In the genomic region with DNA sequence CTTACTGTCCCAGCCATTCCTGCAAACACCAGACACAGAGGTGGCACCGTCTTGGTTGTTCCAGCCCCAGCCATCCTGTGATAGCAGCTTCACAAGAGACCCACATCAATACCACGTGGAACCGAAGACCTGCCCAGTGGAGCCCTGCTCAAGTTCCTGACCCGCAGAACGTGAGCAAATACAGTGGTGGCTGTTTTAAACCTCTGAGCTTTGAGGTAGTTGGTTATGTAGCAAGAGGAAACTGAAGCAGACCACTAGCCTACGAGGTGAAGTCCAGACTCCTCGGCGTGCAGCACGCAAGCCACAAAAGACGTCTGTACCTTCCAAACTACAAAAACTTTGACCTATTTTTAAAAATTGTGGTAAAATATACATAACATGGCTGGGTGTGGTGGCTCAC, we compare ENCODE assay signal across 1 cellular context.
A peak's percentile ranks its signal among the peaks of the same experiment; 100 is the strongest.
TF ChIP-seq lines count a peak whose summit lies in the region.

No MANE protein-coding gene starts in this region.

TF ChIP-seq in HepG2, 621 proteins besides CTCF, POLR2A, EP300 and RAD21 (continued from another document):
- TF ChIP-seq ZNF501 (CRISPR knock-in tag; IDR thresholded peaks at IDR 0.05) = 0 out of 2 replicates have a peak, but pooled peaks have one; percentile 12
